Comparison of ENCODE assay signal across 1 cellular context in the genomic region with DNA sequence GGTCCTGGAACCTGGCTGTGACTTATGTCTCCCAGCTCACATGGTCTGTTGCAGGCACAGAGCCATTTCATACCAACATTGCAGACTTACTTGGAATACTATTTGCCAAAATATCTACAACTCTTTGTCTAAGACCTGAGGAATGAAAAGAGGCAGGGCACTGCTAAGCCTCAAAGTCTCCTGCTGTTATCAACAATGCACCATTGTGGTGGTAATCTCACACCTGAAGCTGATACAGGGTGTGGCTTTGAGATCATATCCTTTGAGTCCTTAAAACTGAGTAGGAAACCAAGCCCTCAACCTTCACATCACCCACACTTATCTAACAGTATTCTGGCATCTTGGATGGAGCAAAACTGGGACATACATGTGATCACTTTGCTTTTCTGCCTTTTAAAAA.
TF ChIP-seq lines count a peak whose summit lies in the region.

No MANE protein-coding gene starts in this region.

TF ChIP-seq in WTC11, 78 proteins besides CTCF, POLR2A, EP300 and RAD21 (continued from another document):
- TF ChIP-seq, protein P1, sequence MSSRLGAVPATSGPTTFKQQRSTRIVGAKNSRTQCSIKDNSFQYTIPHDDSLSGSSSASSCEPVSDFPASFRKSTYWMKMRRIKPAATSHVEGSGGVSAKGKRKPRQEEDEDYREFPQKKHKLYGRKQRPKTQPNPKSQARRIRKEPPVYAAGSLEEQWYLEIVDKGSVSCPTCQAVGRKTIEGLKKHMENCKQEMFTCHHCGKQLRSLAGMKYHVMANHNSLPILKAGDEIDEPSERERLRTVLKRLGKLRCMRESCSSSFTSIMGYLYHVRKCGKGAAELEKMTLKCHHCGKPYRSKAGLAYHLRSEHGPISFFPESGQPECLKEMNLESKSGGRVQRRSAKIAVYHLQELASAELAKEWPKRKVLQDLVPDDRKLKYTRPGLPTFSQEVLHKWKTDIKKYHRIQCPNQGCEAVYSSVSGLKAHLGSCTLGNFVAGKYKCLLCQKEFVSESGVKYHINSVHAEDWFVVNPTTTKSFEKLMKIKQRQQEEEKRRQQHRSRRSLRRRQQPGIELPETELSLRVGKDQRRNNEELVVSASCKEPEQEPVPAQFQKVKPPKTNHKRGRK (CRISPR knock-in tag; IDR thresholded peaks at IDR 0.05; ENCODE audit: borderline replicate concordance), result no peak
- TF ChIP-seq PRRX2 (CRISPR knock-in tag; IDR thresholded peaks at IDR 0.05) (no peak), TEAD1 (CRISPR knock-in tag; IDR thresholded peaks at IDR 0.05) (peak; percentile 42; the same call in 1 of the 2 replicates)
- TF ChIP-seq, protein P2, sequence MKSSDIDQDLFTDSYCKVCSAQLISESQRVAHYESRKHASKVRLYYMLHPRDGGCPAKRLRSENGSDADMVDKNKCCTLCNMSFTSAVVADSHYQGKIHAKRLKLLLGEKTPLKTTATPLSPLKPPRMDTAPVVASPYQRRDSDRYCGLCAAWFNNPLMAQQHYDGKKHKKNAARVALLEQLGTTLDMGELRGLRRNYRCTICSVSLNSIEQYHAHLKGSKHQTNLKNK (CRISPR knock-in tag; IDR thresholded peaks at IDR 0.05), result no peak
- TF ChIP-seq, protein P3, sequence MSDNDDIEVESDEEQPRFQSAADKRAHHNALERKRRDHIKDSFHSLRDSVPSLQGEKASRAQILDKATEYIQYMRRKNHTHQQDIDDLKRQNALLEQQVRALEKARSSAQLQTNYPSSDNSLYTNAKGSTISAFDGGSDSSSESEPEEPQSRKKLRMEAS (CRISPR knock-in tag; IDR thresholded peaks at IDR 0.05), result no peak
